9 cellular contexts compared by ENCODE assay signal in the genomic region with DNA sequence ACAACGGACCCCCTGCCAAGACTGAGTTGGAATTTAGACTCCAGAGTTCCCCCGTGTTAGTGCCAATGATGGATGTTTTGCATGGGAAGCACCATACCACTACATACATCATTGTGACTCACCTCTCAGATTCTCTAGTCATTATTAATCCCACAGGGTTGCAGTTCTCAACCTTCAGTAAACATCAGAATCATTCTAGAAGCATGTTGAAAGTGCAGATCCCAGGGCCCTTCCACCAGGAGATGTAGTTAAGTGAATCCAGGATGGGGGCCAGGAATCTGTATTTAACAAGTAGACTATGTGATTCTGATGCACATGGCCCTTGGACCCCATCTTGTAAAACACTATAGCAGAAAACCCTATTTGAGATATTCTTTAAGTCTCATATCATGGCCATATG. TPM values are rescaled to one million over a fixed set of nuclear protein-coding genes. Genes with fewer than 3 reads are reported as not detected.
"Had no signal": no experiment of that assay in that cellular context is flagged by ENCODE, and none has a peak within 500 bp of the region (broad histone marks: within the 10 kb centered on the region; RNA-seq: fewer than 3 reads in every experiment).

No MANE protein-coding gene starts in this region.

RNA-seq across cellular contexts. Expression of gene NPY4R, which starts 2.1 kb away (rescaled TPM):
- total RNA-seq: activated naive CD4-positive, alpha-beta T cell treated with anti-CD3 and anti-CD28 coated beads, Interleukin-2, amount 50 U/mL, for 72 hours; activated T-cell treated with anti-CD3 and anti-CD28 coated beads, Interleukin-2, amount 50 U/mL, for 72 hours; dermis blood vessel endothelial cell; epithelial cell of proximal tubule; glomerular endothelial cell; heart right ventricle; left ventricle myocardium inferior; skeletal muscle tissue had no signal
- polyA plus RNA-seq: heart right ventricle, urinary bladder had no signal
